In genomic region chr6:136763255-136763654, GRCh38 we compare ENCODE assay signal across 13 cellular contexts. TPM values are rescaled to one million over a fixed set of nuclear protein-coding genes. Genes with fewer than 3 reads are reported as not detected.
DNase-seq lines count a peak whose midpoint lies in the region; ATAC-seq and TF ChIP-seq lines count a peak whose summit lies in the region.
"Had no signal": no experiment of that assay in that cellular context is flagged by ENCODE, and none has a peak within 500 bp of the region (broad histone marks: within the 10 kb centered on the region; RNA-seq: fewer than 3 reads in every experiment).

No MANE protein-coding gene starts in this region.

- CTCF ChIA-PET in activated CD8-positive, alpha-beta memory T cell treated with anti-CD3 and anti-CD28 coated beads, Interleukin-2, amount 10 ng/mL, durations not matched to agents 7 days and 5 days (lab: Charles Lee): interaction anchor here (1.1 to 6.9 kb wide), 5 partner anchors 8 to 119 kb away, joined by 5 to 102 read pairs (median 13); partner anchors contain the start of gene MAP3K5

- H3K36me3 Mint-ChIP-seq in activated CD8-positive, alpha-beta memory T cell treated with anti-CD3 and anti-CD28 coated beads, Interleukin-2, amount 10 ng/mL, durations not matched to agents 7 days and 5 days: peaks cover 2% of the 10 kb centered on the region
- H3K36me3 Mint-ChIP-seq in nephron (ENCODE audit: low read depth) (no peaks in the 10 kb centered on the region), progenitor cell of endocrine pancreas (ENCODE audit: insufficient read depth) (no peaks in the 10 kb centered on the region)

- ATAC-seq in activated CD8-positive, alpha-beta memory T cell treated with anti-CD3 and anti-CD28 coated beads, Interleukin-2, amount 10 ng/mL, durations not matched to agents 7 days and 5 days: no peak
- ATAC-seq in GM21528 (IDR thresholded peaks at IDR 0.05; ENCODE audit: low FRiP score, unreplicated experiment) (peak; percentile 37), HG03439 (IDR thresholded peaks at IDR 0.05; ENCODE audit: unreplicated experiment) (peak; percentile 29)
- ATAC-seq: A549 had no signal

- peak overlapping the region; percentile 33 for H3K27ac Mint-ChIP-seq in activated CD8-positive, alpha-beta memory T cell treated with anti-CD3 and anti-CD28 coated beads, Interleukin-2, amount 10 ng/mL, durations not matched to agents 7 days and 5 days
- H3K27ac Mint-ChIP-seq in nephron: peak overlapping the region in 2 of 3 experiments; percentile 21 to 94
- H3K27ac Mint-ChIP-seq in progenitor cell of endocrine pancreas: no peak overlapping the region

- H3K4me3 Mint-ChIP-seq in activated CD8-positive, alpha-beta memory T cell treated with anti-CD3 and anti-CD28 coated beads, Interleukin-2, amount 10 ng/mL, durations not matched to agents 7 days and 5 days: no peak overlapping the region
- H3K4me3 Mint-ChIP-seq in nephron: no peak overlapping the region
- H3K4me3 Mint-ChIP-seq in progenitor cell of endocrine pancreas (ENCODE audit: low read depth): no peak overlapping the region

- no peak for TF ChIP-seq CTCF in nephron (IDR thresholded peaks at IDR 0.05; ENCODE audit: unreplicated experiment in 3 of 3)
- no peak for TF ChIP-seq CTCF in progenitor cell of endocrine pancreas (IDR thresholded peaks at IDR 0.05; ENCODE audit: unreplicated experiment)

- no peaks in the 10 kb centered on the region for H3K27me3 Mint-ChIP-seq in activated CD8-positive, alpha-beta memory T cell treated with anti-CD3 and anti-CD28 coated beads, Interleukin-2, amount 10 ng/mL, durations not matched to agents 7 days and 5 days
- H3K27me3 Mint-ChIP-seq in nephron (ENCODE audit: low read depth): no peaks in the 10 kb centered on the region
- H3K27me3 Mint-ChIP-seq in progenitor cell of endocrine pancreas: no peaks in the 10 kb centered on the region

- H3K4me1 Mint-ChIP-seq in activated CD8-positive, alpha-beta memory T cell treated with anti-CD3 and anti-CD28 coated beads, Interleukin-2, amount 10 ng/mL, durations not matched to agents 7 days and 5 days: peaks cover 69% of the 10 kb centered on the region
- peaks cover 18% of the 10 kb centered on the region for H3K4me1 Mint-ChIP-seq in nephron
- H3K4me1 Mint-ChIP-seq in progenitor cell of endocrine pancreas (ENCODE audit: low read depth): no peaks in the 10 kb centered on the region

- DNase-seq in activated CD8-positive, alpha-beta memory T cell treated with anti-CD3 and anti-CD28 coated beads, Interleukin-2, amount 10 ng/mL, durations not matched to agents 7 days and 5 days: no peak
- no peak for DNase-seq in activated CD8-positive, alpha-beta memory T cell treated with anti-CD3 and anti-CD28 coated beads, Interleukin-2, amount 50 U/mL, for 4 hours
- DNase-seq in NCI-H524 (lab: John Stamatoyannopoulos, UW) (no peak), progenitor cell of endocrine pancreas (ENCODE audit: low spot score, unreplicated experiment) (no peak)
- DNase-seq in stimulated activated CD4-positive, alpha-beta T cell treated with anti-CD3 and anti-CD28 coated beads, Interleukin-15, amount 100 ng/mL, for 24 hours: no peak
- DNase-seq: activated gamma-delta T cell; OCI-M1; stimulated activated CD4-positive, alpha-beta T cell treated with anti-CD3 and anti-CD28 coated beads, Interleukin-1b, Interleukin-23, amount 100 ng/mL, for 48 hours; substantia nigra had no signal

- H3K9me3 Mint-ChIP-seq in activated CD8-positive, alpha-beta memory T cell treated with anti-CD3 and anti-CD28 coated beads, Interleukin-2, amount 10 ng/mL, durations not matched to agents 7 days and 5 days (ENCODE audit: low read depth): no peaks in the 10 kb centered on the region
- H3K9me3 Mint-ChIP-seq in nephron: no peaks in the 10 kb centered on the region
- no peaks in the 10 kb centered on the region for H3K9me3 Mint-ChIP-seq in progenitor cell of endocrine pancreas (ENCODE audit: low read depth)

RNA-seq across cellular contexts. Expression of gene MAP3K5, which starts 29.0 kb away (rescaled TPM):
- total RNA-seq in activated CD8-positive, alpha-beta memory T cell treated with anti-CD3 and anti-CD28 coated beads, Interleukin-2, amount 10 ng/mL, durations not matched to agents 7 days and 5 days: 10 to 100 TPM; 18.3 to 21.7 TPM
- total RNA-seq in progenitor cell of endocrine pancreas: 0.91 and 1.1 TPM in 2 replicates

RNA-seq across cellular contexts. Expression of gene PEX7, which starts 59.1 kb away (rescaled TPM):
- 1 to 10 TPM; 3.5 TPM for total RNA-seq in activated CD8-positive, alpha-beta memory T cell treated with anti-CD3 and anti-CD28 coated beads, Interleukin-2, amount 10 ng/mL, durations not matched to agents 7 days and 5 days
- 6.9 and 9.0 TPM in 2 replicates for total RNA-seq in progenitor cell of endocrine pancreas
